Comparison of ENCODE assay signal across 10 cellular contexts in genomic region chr1:155241851-155242264, GRCh38. TPM values are rescaled to one million over a fixed set of nuclear protein-coding genes. Genes with fewer than 3 reads are reported as not detected.
DNase-seq lines count a peak whose midpoint lies in the region; ATAC-seq and TF ChIP-seq lines count a peak whose summit lies in the region.
"Had no signal": no experiment of that assay in that cellular context is flagged by ENCODE, and none has a peak within 500 bp of the region (broad histone marks: within the 10 kb centered on the region; RNA-seq: fewer than 3 reads in every experiment).

No MANE protein-coding gene starts in this region.

- H3K4me3 ChIP-seq in CD4-positive, CD25-positive, alpha-beta regulatory T cell (ENCODE audit: low read depth, low read length), result no peak overlapping the region
- no peak overlapping the region for H3K4me3 ChIP-seq in mucosa of descending colon
- H3K4me3 ChIP-seq: thyroid gland had no signal

- no peak for DNase-seq in CD4-positive, CD25-positive, alpha-beta regulatory T cell
- DNase-seq in LoVo (ENCODE audit: low spot score) (peak; percentile 39), mucosa of descending colon (peak in 1 of 3 donors; percentile 36), kidney glomerular epithelial cell (lab: John Stamatoyannopoulos, UW) (no peak), dedifferentiated amniotic fluid mesenchymal stem cell (ENCODE audit: extremely low spot score) (no peak), dermis blood vessel endothelial cell (no peak)
- DNase-seq in activated CD4-positive, alpha-beta memory T cell treated with anti-CD3 and anti-CD28 coated beads for 36 hours, result peak; percentile 45
- DNase-seq: cortex of kidney had no signal

- peaks cover 0 to 4% (median 2%) of the 10 kb centered on the region in 7 donors for H3K9me3 Mint-ChIP-seq in CD4-positive, CD25-positive, alpha-beta regulatory T cell
- peaks cover 2% of the 10 kb centered on the region for H3K9me3 Mint-ChIP-seq in activated CD4-positive, alpha-beta memory T cell treated with anti-CD3 and anti-CD28 coated beads for 36 hours

- CTCF ChIA-PET in activated CD4-positive, alpha-beta memory T cell treated with anti-CD3 and anti-CD28 coated beads for 36 hours (lab: Charles Lee), result interaction anchor here (1.0 to 4.6 kb wide), 3 partner anchors 9 to 157 kb away, joined by 3 to 32 read pairs (median 4); no protein-coding TSS in a partner anchor

- no peak overlapping the region for H3K27ac ChIP-seq in CD4-positive, CD25-positive, alpha-beta regulatory T cell (ENCODE audit: insufficient read depth, low read length, poor library complexity, severe bottlenecking)

- peak overlapping the region; percentile 41 to 97 (median 88) for H3K4me3 Mint-ChIP-seq in CD4-positive, CD25-positive, alpha-beta regulatory T cell
- H3K4me3 Mint-ChIP-seq in activated CD4-positive, alpha-beta memory T cell treated with anti-CD3 and anti-CD28 coated beads for 36 hours, result peak overlapping the region; percentile 10

- intact Hi-C loops in activated CD4-positive, alpha-beta memory T cell treated with anti-CD3 and anti-CD28 coated beads for 36 hours (cut with micrococcal nuclease), result loop anchor here (2.0 to 5.0 kb wide), 4 partner anchors 15 to 105 kb away; partner anchors contain the start of genes KRTCAP2, SLC50A1 and TRIM46
- intact Hi-C loops in mucosa of descending colon (cut with DNase I, micrococcal nuclease), result no loop called here

- peaks cover 10% of the 10 kb centered on the region for H3K36me3 ChIP-seq in CD4-positive, CD25-positive, alpha-beta regulatory T cell (ENCODE audit: control insufficient read depth, insufficient read depth, low read length)
- no peaks in the 10 kb centered on the region for H3K36me3 ChIP-seq in mucosa of descending colon (ENCODE audit: low read depth)

- peaks cover 34% of the 10 kb centered on the region for H3K4me1 ChIP-seq in CD4-positive, CD25-positive, alpha-beta regulatory T cell (ENCODE audit: control insufficient read depth, insufficient read depth, low read length, poor library complexity, severe bottlenecking)
- peaks cover 30% of the 10 kb centered on the region for H3K4me1 ChIP-seq in mucosa of descending colon (ENCODE audit: low read depth)

- H3K27me3 ChIP-seq in CD4-positive, CD25-positive, alpha-beta regulatory T cell (ENCODE audit: control insufficient read depth, insufficient read depth, low read length), result no peaks in the 10 kb centered on the region
- H3K27me3 ChIP-seq: thyroid gland had no signal

- peaks cover 13% of the 10 kb centered on the region for H3K27me3 Mint-ChIP-seq in CD4-positive, CD25-positive, alpha-beta regulatory T cell
- peaks cover 2% of the 10 kb centered on the region for H3K27me3 Mint-ChIP-seq in activated CD4-positive, alpha-beta memory T cell treated with anti-CD3 and anti-CD28 coated beads for 36 hours

- TF ChIP-seq CTCF in mucosa of descending colon (IDR thresholded peaks at IDR 0.05), result no peak

- H3K9me3 ChIP-seq in CD4-positive, CD25-positive, alpha-beta regulatory T cell (ENCODE audit: control insufficient read depth in 2 of 2, low read length in 2 of 2), result no peaks in the 10 kb centered on the region
- H3K9me3 ChIP-seq in mucosa of descending colon, result no peaks in the 10 kb centered on the region
- H3K9me3 ChIP-seq: thyroid gland had no signal

- ATAC-seq in CD4-positive, CD25-positive, alpha-beta regulatory T cell (ENCODE audit: low read depth in 2 of 2), result no peak
- ATAC-seq in mucosa of descending colon (peak; percentile 38), GM21515 (IDR thresholded peaks at IDR 0.05; ENCODE audit: unreplicated experiment) (no peak)

- peak overlapping the region; percentile 63 to 93 (median 90) for H3K27ac Mint-ChIP-seq in CD4-positive, CD25-positive, alpha-beta regulatory T cell
- H3K27ac Mint-ChIP-seq in activated CD4-positive, alpha-beta memory T cell treated with anti-CD3 and anti-CD28 coated beads for 36 hours, result peak overlapping the region; percentile 82

- H3K4me1 Mint-ChIP-seq in CD4-positive, CD25-positive, alpha-beta regulatory T cell, result peaks cover 17 to 64% (median 36%) of the 10 kb centered on the region in 4 donors
- H3K4me1 Mint-ChIP-seq in activated CD4-positive, alpha-beta memory T cell treated with anti-CD3 and anti-CD28 coated beads for 36 hours (ENCODE audit: low read depth), result peaks cover 45% of the 10 kb centered on the region

- peaks cover 13% of the 10 kb centered on the region for H3K36me3 Mint-ChIP-seq in CD4-positive, CD25-positive, alpha-beta regulatory T cell
- H3K36me3 Mint-ChIP-seq in activated CD4-positive, alpha-beta memory T cell treated with anti-CD3 and anti-CD28 coated beads for 36 hours, result peaks cover 9% of the 10 kb centered on the region

- POLR2A ChIA-PET in activated CD4-positive, alpha-beta memory T cell treated with anti-CD3 and anti-CD28 coated beads for 36 hours (lab: Charles Lee), result interaction anchor here (0.7 to 1.9 kb wide), 5 partner anchors 8 to 67 kb away, joined by 3 to 11 read pairs (median 5); no protein-coding TSS in a partner anchor

RNA-seq across cellular contexts. Expression of gene ENTREP3, which starts 13.4 kb away (rescaled TPM):
- 7.8 TPM for total RNA-seq in CD4-positive, CD25-positive, alpha-beta regulatory T cell
- under 1 TPM; 0.57 to 0.97 (median 0.72) TPM for polyA plus RNA-seq in CD4-positive, CD25-positive, alpha-beta regulatory T cell
- total RNA-seq in activated CD4-positive, alpha-beta memory T cell treated with anti-CD3 and anti-CD28 coated beads for 36 hours, result 10 to 100 TPM; 32.9 to 34.1 TPM
- total RNA-seq in mucosa of descending colon (10 to 100 TPM; 16.9 to 42.6 (median 20.4) TPM), dermis blood vessel endothelial cell (6.5 and 12.3 TPM in 2 replicates)

RNA-seq across cellular contexts. Expression of gene SCAMP3, which starts 20.3 kb away (rescaled TPM):
- 57.3 TPM for total RNA-seq in CD4-positive, CD25-positive, alpha-beta regulatory T cell
- polyA plus RNA-seq in CD4-positive, CD25-positive, alpha-beta regulatory T cell, result 100 to 1,000 TPM; 110 to 150 (median 141) TPM
- 10 to 100 TPM; 89.6 to 91.7 TPM for total RNA-seq in activated CD4-positive, alpha-beta memory T cell treated with anti-CD3 and anti-CD28 coated beads for 36 hours
- total RNA-seq in mucosa of descending colon (10 to 100 TPM; 43.6 to 53.4 (median 46.8) TPM), dermis blood vessel endothelial cell (38.3 and 46.3 TPM in 2 replicates)

RNA-seq across cellular contexts. Expression of gene CLK2, which starts 31.4 kb away (rescaled TPM):
- total RNA-seq in CD4-positive, CD25-positive, alpha-beta regulatory T cell, result 76.6 TPM
- polyA plus RNA-seq in CD4-positive, CD25-positive, alpha-beta regulatory T cell, result 10 to 100 TPM; 11.4 to 17.4 (median 15.5) TPM
- 10 to 100 TPM; 62.0 to 68.1 TPM for total RNA-seq in activated CD4-positive, alpha-beta memory T cell treated with anti-CD3 and anti-CD28 coated beads for 36 hours
- total RNA-seq in mucosa of descending colon (10 to 100 TPM; 43.7 to 51.7 (median 47.8) TPM), dermis blood vessel endothelial cell (24.5 and 35.9 TPM in 2 replicates)

RNA-seq across cellular contexts. Expression of gene MTX1, which starts 33.4 kb away (rescaled TPM):
- 18.4 TPM for total RNA-seq in CD4-positive, CD25-positive, alpha-beta regulatory T cell
- 10 to 100 TPM; 44.3 to 52.2 (median 49.0) TPM for polyA plus RNA-seq in CD4-positive, CD25-positive, alpha-beta regulatory T cell
- 10 to 100 TPM; 45.2 to 47.9 TPM for total RNA-seq in activated CD4-positive, alpha-beta memory T cell treated with anti-CD3 and anti-CD28 coated beads for 36 hours
- 10 to 100 TPM; 26.1 to 41.1 (median 35.6) TPM for total RNA-seq in mucosa of descending colon
- 49.3 and 50.2 TPM in 2 replicates for total RNA-seq in dermis blood vessel endothelial cell

RNA-seq across cellular contexts. Expression of gene THBS3, which starts 34.2 kb away (rescaled TPM):
- 18.4 TPM for total RNA-seq in CD4-positive, CD25-positive, alpha-beta regulatory T cell
- polyA plus RNA-seq in CD4-positive, CD25-positive, alpha-beta regulatory T cell, result 1 to 10 TPM; 2.7 to 4.1 (median 3.7) TPM
- 10 to 100 TPM; 15.6 to 17.3 TPM for total RNA-seq in activated CD4-positive, alpha-beta memory T cell treated with anti-CD3 and anti-CD28 coated beads for 36 hours
- total RNA-seq in mucosa of descending colon (10 to 100 TPM; 22.4 to 35.9 (median 33.9) TPM), dermis blood vessel endothelial cell (15.9 and 16.2 TPM in 2 replicates)

Comparison
In these comparisons a context has a peak if more than half of its experiments do, and no peak if none do; other contexts are left out.
1. DNase-seq: peak in LoVo (single experiment) and activated CD4-positive, alpha-beta memory T cell treated with anti-CD3 and anti-CD28 coated beads for 36 hours (single experiment); none in CD4-positive, CD25-positive, alpha-beta regulatory T cell (0 of 3), kidney glomerular epithelial cell (single experiment), dedifferentiated amniotic fluid mesenchymal stem cell (single experiment) and dermis blood vessel endothelial cell (single experiment).